1 cellular context compared by ENCODE assay signal in the genomic region with DNA sequence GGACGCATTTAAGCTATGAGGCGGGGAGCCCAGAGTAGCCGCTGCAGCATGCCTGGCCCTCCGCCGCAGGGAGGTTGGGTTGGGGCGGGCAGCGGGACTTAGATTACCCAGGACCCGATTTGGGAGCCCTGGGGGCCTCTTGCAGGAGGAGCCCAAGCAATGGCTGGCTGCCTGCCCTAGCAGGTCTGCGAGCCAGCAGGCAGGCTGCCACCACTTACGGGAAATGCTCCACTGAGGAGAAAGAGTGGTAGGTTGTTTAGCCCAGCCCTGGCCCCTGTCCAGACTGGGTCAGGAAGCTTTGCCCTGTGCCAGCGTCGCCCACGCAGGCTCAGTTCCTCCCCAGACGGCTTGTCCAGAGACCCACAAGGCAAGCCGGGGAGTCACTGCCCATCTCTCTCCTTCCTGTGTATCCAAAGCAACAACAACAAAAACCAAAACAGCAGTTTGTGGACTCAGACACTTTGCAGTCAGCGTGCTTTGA.
TF ChIP-seq lines count a peak whose summit lies in the region.

No MANE protein-coding gene starts in this region.

TF ChIP-seq in GM12878, 131 proteins besides CTCF, POLR2A, EP300 and RAD21 (continued from another document):
- TF ChIP-seq, protein P1, sequence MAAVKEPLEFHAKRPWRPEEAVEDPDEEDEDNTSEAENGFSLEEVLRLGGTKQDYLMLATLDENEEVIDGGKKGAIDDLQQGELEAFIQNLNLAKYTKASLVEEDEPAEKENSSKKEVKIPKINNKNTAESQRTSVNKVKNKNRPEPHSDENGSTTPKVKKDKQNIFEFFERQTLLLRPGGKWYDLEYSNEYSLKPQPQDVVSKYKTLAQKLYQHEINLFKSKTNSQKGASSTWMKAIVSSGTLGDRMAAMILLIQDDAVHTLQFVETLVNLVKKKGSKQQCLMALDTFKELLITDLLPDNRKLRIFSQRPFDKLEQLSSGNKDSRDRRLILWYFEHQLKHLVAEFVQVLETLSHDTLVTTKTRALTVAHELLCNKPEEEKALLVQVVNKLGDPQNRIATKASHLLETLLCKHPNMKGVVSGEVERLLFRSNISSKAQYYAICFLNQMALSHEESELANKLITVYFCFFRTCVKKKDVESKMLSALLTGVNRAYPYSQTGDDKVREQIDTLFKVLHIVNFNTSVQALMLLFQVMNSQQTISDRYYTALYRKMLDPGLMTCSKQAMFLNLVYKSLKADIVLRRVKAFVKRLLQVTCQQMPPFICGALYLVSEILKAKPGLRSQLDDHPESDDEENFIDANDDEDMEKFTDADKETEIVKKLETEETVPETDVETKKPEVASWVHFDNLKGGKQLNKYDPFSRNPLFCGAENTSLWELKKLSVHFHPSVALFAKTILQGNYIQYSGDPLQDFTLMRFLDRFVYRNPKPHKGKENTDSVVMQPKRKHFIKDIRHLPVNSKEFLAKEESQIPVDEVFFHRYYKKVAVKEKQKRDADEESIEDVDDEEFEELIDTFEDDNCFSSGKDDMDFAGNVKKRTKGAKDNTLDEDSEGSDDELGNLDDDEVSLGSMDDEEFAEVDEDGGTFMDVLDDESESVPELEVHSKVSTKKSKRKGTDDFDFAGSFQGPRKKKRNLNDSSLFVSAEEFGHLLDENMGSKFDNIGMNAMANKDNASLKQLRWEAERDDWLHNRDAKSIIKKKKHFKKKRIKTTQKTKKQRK (IDR thresholded peaks at IDR 0.05; ENCODE audit: low read depth, low read length) = no peak
- TF ChIP-seq, protein P2, sequence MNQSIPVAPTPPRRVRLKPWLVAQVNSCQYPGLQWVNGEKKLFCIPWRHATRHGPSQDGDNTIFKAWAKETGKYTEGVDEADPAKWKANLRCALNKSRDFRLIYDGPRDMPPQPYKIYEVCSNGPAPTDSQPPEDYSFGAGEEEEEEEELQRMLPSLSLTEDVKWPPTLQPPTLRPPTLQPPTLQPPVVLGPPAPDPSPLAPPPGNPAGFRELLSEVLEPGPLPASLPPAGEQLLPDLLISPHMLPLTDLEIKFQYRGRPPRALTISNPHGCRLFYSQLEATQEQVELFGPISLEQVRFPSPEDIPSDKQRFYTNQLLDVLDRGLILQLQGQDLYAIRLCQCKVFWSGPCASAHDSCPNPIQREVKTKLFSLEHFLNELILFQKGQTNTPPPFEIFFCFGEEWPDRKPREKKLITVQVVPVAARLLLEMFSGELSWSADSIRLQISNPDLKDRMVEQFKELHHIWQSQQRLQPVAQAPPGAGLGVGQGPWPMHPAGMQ (IDR thresholded peaks at IDR 0.05; ENCODE audit: borderline replicate concordance) = no peak
- 0 out of 2 replicates have a peak, but pooled peaks have one; percentile 18 for TF ChIP-seq EED (IDR thresholded peaks at IDR 0.05; ENCODE audit: low read depth)
- TF ChIP-seq IKZF1 (conservative IDR thresholded peaks at IDR 0.05) = 0 out of 2 replicates have a peak, but pooled peaks have one; percentile 24
- no peak for TF ChIP-seq FOXM1 (IDR thresholded peaks at IDR 0.05; ENCODE audit: low read depth, low read length)
TF ChIP-seq in GM12878: peak in this region for 4.
